17 cellular contexts compared by ENCODE assay signal in the genomic region with DNA sequence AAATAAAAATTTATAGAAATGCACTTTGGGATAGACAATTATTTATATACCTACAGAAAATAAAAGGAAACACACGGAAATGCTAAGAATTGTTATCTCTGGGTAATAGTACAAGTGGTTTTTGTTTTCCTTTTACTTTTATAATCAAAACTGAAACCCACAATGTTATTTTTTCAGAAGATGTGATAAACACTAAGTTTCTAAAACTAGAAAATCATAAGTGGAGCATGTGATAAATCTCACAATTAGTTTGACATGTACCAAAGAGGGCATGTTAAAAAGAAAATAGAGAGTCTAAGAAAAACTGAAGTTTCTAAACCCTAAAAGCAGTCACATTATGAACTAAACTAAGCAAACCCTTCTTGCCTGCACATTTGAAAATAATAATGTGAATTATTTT.
DNase-seq lines count a peak whose midpoint lies in the region; ATAC-seq, FAIRE-seq and TF ChIP-seq lines count a peak whose summit lies in the region.
"Had no signal": no experiment of that assay in that cellular context is flagged by ENCODE, and none has a peak within 500 bp of the region (broad histone marks: within the 10 kb centered on the region; RNA-seq: fewer than 3 reads in every experiment).

No MANE protein-coding gene starts in this region.

- no peak overlapping the region for H3K9ac ChIP-seq in kidney (ENCODE audit: low read length in 2 of 2)
- H3K9ac ChIP-seq: BLaER1 treated with 17β-estradiol and CSF1 and Interleukin-3, amounts not matched to agents 10 nM and 100 nM had no signal

- DNase-seq in kidney (no peak), Right ventricle myocardium superior (no peak), DMS114 treated with DMSO at 0.1 percent for 48 hours (lab: John Stamatoyannopoulos, UW; ENCODE audit: unreplicated experiment) (no peak), left colon (no peak)
- DNase-seq: DND-41, left ventricle myocardium inferior, NCI-H187, NCI-H526, RPMI8226 had no signal

- no peaks in the 10 kb centered on the region for H3K9me3 ChIP-seq in kidney (ENCODE audit: control insufficient read depth in 1 of 2, low read length in 2 of 2)
- H3K9me3 ChIP-seq: BLaER1 treated with 17β-estradiol and CSF1 and Interleukin-3, amounts not matched to agents 10 nM and 100 nM; left ventricle myocardium inferior had no signal

- peak; percentile 73 for FAIRE-seq in kidney (lab: Jason Lieb, UNC)
- FAIRE-seq: bronchial epithelial cell, H54, HTR-8/SVneo had no signal

- no peak overlapping the region for H3K4me3 ChIP-seq in kidney (ENCODE audit: low read length in 2 of 2)
- H3K4me3 ChIP-seq: BLaER1 treated with 17β-estradiol and CSF1 and Interleukin-3, amounts not matched to agents 10 nM and 100 nM; left ventricle myocardium inferior had no signal

- no peak for TF ChIP-seq CTCF in kidney (IDR thresholded peaks at IDR 0.05; ENCODE audit: borderline replicate concordance, extremely low read depth, insufficient read depth)

- peak overlapping the region in 1 of 2 donors; percentile 23 for H3K27ac ChIP-seq in kidney (ENCODE audit: low read depth in 2 of 2, low read length in 2 of 2)
- H3K27ac ChIP-seq: BLaER1 treated with 17β-estradiol and CSF1 and Interleukin-3, amounts not matched to agents 10 nM and 100 nM; left ventricle myocardium inferior had no signal

- no peaks in the 10 kb centered on the region for H3K36me3 ChIP-seq in kidney (ENCODE audit: control insufficient read depth in 1 of 2, insufficient read depth in 2 of 2, low read length in 2 of 2)

- ATAC-seq in GM18868 (IDR thresholded peaks at IDR 0.05; ENCODE audit: unreplicated experiment) (peak; percentile 71), GM21529 (IDR thresholded peaks at IDR 0.05; ENCODE audit: unreplicated experiment) (peak; percentile 61), HG03342 (IDR thresholded peaks at IDR 0.05; ENCODE audit: unreplicated experiment) (peak; percentile 55), Right ventricle myocardium superior (ENCODE audit: poor library complexity) (no peak), left colon (no peak)
- ATAC-seq: WTC11 had no signal

- intact Hi-C loops in kidney (cut with DNase I), result no loop called here
- intact Hi-C loops in Right ventricle myocardium superior (cut with DNase I), result no loop called here
- intact Hi-C loops in left colon (cut with DNase I, micrococcal nuclease), result no loop called here

- no peaks in the 10 kb centered on the region for H3K4me1 ChIP-seq in kidney (ENCODE audit: control insufficient read depth in 1 of 2, insufficient read depth in 1 of 2, low read depth in 1 of 2, low read length in 2 of 2)
- H3K4me1 ChIP-seq: BLaER1 treated with 17β-estradiol and CSF1 and Interleukin-3, amounts not matched to agents 10 nM and 100 nM had no signal

Comparison
In these comparisons a context has a peak if more than half of its experiments do, and no peak if none do; other contexts are left out.
1. ATAC-seq: peak in GM18868 (single experiment), GM21529 (single experiment) and HG03342 (single experiment); none in Right ventricle myocardium superior (single experiment) and left colon (single experiment).